Comparison of ENCODE assay signal across 17 cellular contexts in genomic region chr2:41854227-41854626, GRCh38.
DNase-seq lines count a peak whose midpoint lies in the region; ATAC-seq and TF ChIP-seq lines count a peak whose summit lies in the region.
"Had no signal": no experiment of that assay in that cellular context is flagged by ENCODE, and none has a peak within 500 bp of the region (broad histone marks: within the 10 kb centered on the region; RNA-seq: fewer than 3 reads in every experiment).

No MANE protein-coding gene starts in this region.

- no peaks in the 10 kb centered on the region for H3K9me3 Mint-ChIP-seq in stimulated activated effector memory CD8-positive, alpha-beta T cell treated with anti-CD3 and anti-CD28 coated beads, Interleukin-12 subunit alpha, Interleukin-12 subunit beta, amount 100 ng/mL, for 72 hours

- no peak overlapping the region for H3K4me3 ChIP-seq in epithelial cell of esophagus (ENCODE audit: low read length)
- no peak overlapping the region for H3K4me3 ChIP-seq in brain microvascular endothelial cell (ENCODE audit: low read depth, low read length)
- H3K4me3 ChIP-seq: body of pancreas, coronary artery, hepatocyte, right lobe of liver had no signal

- no peaks in the 10 kb centered on the region for H3K4me1 Mint-ChIP-seq in stimulated activated effector memory CD8-positive, alpha-beta T cell treated with anti-CD3 and anti-CD28 coated beads, Interleukin-12 subunit alpha, Interleukin-12 subunit beta, amount 100 ng/mL, for 72 hours

- peak; percentile 96 for ATAC-seq in stimulated activated effector memory CD8-positive, alpha-beta T cell treated with anti-CD3 and anti-CD28 coated beads, Interleukin-12 subunit alpha, Interleukin-12 subunit beta, amount 100 ng/mL, for 72 hours
- ATAC-seq in GM19328 (IDR thresholded peaks at IDR 0.05; ENCODE audit: unreplicated experiment) = no peak

- in situ Hi-C loops in brain microvascular endothelial cell (cut with HindIII; ENCODE audit: low pct_ligation_motif_present, low sequenced_read_pairs) = loop anchor here (25.0 kb wide), 1 partner anchor 233 kb away; no protein-coding TSS in a partner anchor

- no peak overlapping the region for H3K27ac ChIP-seq in brain microvascular endothelial cell
- H3K27ac ChIP-seq: body of pancreas, coronary artery, hepatocyte, right lobe of liver, VCaP had no signal

- peak; percentile 13 for DNase-seq in stimulated activated CD4-positive, alpha-beta T cell treated with anti-CD3 and anti-CD28 coated beads, Interleukin-15, amount 100 ng/mL, for 24 hours
- no peak for DNase-seq in stimulated activated CD4-positive, alpha-beta T cell treated with anti-CD3 and anti-CD28 coated beads, Interleukin-2, amount 100 ng/mL, for 48 hours
- DNase-seq in NCI-H226 (peak; percentile 47), epithelial cell of esophagus (ENCODE audit: low read depth) (peak; percentile 71), SK-N-DZ (ENCODE audit: low spot score) (no peak), brain microvascular endothelial cell (no peak)
- DNase-seq in stimulated activated effector memory CD8-positive, alpha-beta T cell treated with anti-CD3 and anti-CD28 coated beads, Interleukin-12 subunit alpha, Interleukin-12 subunit beta, amount 100 ng/mL, for 72 hours (ENCODE audit: low spot score in 2 of 2) = no peak
- DNase-seq: activated gamma-delta T cell treated with Interleukin-2 at 50 U/mL for 16 hours, GOT3, T-helper 1 cell had no signal

- H3K36me3 ChIP-seq in brain microvascular endothelial cell (replicated peaks) = no peaks in the 10 kb centered on the region
- H3K36me3 ChIP-seq: right lobe of liver had no signal

- no peak for TF ChIP-seq CTCF in epithelial cell of esophagus (IDR thresholded peaks at IDR 0.05; ENCODE audit: insufficient read depth, low read depth, low read length, missing control alignments)
- TF ChIP-seq CTCF in brain microvascular endothelial cell (IDR thresholded peaks at IDR 0.05; ENCODE audit: low read depth, low read length, missing control alignments) = no peak

- H3K27ac Mint-ChIP-seq in stimulated activated effector memory CD8-positive, alpha-beta T cell treated with anti-CD3 and anti-CD28 coated beads, Interleukin-12 subunit alpha, Interleukin-12 subunit beta, amount 100 ng/mL, for 72 hours = no peak overlapping the region
- H3K27ac Mint-ChIP-seq: B cell had no signal

- no peaks in the 10 kb centered on the region for H3K36me3 Mint-ChIP-seq in stimulated activated effector memory CD8-positive, alpha-beta T cell treated with anti-CD3 and anti-CD28 coated beads, Interleukin-12 subunit alpha, Interleukin-12 subunit beta, amount 100 ng/mL, for 72 hours

- H3K4me3 Mint-ChIP-seq in stimulated activated effector memory CD8-positive, alpha-beta T cell treated with anti-CD3 and anti-CD28 coated beads, Interleukin-12 subunit alpha, Interleukin-12 subunit beta, amount 100 ng/mL, for 72 hours = no peak overlapping the region
- H3K4me3 Mint-ChIP-seq: B cell had no signal

- H3K27me3 ChIP-seq in brain microvascular endothelial cell (replicated peaks) = no peaks in the 10 kb centered on the region
- H3K27me3 ChIP-seq: body of pancreas, hepatocyte, right lobe of liver had no signal

Comparison
In these comparisons a context has a peak if more than half of its experiments do, and no peak if none do; other contexts are left out.
1. DNase-seq: peak in stimulated activated CD4-positive, alpha-beta T cell treated with anti-CD3 and anti-CD28 coated beads, Interleukin-15, amount 100 ng/mL, for 24 hours (single experiment), NCI-H226 (single experiment) and epithelial cell of esophagus (single experiment); none in stimulated activated CD4-positive, alpha-beta T cell treated with anti-CD3 and anti-CD28 coated beads, Interleukin-2, amount 100 ng/mL, for 48 hours (0 of 2), stimulated activated effector memory CD8-positive, alpha-beta T cell treated with anti-CD3 and anti-CD28 coated beads, Interleukin-12 subunit alpha, Interleukin-12 subunit beta, amount 100 ng/mL, for 72 hours (0 of 2), SK-N-DZ (single experiment) and brain microvascular endothelial cell (single experiment).